In the genomic region with DNA sequence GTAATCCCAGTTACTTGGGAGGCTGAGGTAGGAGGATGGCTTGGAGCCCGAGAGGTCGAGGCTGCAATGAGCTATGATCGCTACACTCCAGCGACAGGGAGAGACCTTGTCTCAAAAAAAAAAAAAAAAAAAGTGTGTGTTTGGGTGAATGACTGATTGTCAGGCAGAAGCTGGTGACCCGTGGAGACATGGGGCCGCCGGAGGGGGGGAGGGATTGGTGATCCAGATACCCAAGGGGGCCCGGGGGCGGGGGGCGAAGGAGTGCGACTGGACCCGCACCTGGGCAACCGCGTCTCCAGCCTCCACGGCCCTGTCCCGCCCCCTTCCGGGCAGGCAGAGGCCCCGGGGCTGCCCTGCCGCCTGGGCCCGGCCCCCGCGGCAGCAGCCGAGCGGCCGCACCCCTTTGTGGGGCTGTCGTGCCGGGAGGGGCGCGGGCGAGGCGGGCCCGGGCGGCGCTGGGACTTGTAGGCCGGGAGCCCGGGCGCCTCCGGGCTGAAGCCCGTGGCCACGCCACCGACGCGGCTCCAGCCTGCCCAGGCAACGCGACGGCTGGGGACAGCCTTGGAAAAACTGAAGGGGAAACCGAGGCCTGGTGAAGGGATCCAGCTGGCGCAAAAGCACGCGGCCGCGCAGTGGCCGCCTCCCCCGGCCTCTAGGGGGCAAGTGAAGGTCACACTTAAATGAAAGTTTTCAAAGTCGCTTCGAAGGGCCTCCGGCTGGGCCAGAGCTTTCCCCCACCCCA, we compare ENCODE assay signal across 9 cellular contexts. TPM values are rescaled to one million over a fixed set of nuclear protein-coding genes. Genes with fewer than 3 reads are reported as not detected.
DNase-seq lines count a peak whose midpoint lies in the region; ATAC-seq and TF ChIP-seq lines count a peak whose summit lies in the region.
"Had no signal": no experiment of that assay in that cellular context is flagged by ENCODE, and none has a peak within 500 bp of the region (broad histone marks: within the 10 kb centered on the region; RNA-seq: fewer than 3 reads in every experiment).

No MANE protein-coding gene starts in this region.

- H3K36me3 Mint-ChIP-seq in T-helper 17 cell (ENCODE audit: low read depth) (peaks cover 4% of the 10 kb centered on the region), MCF 10A (ENCODE audit: insufficient read depth, unreplicated experiment) (no peaks in the 10 kb centered on the region)

- ATAC-seq in T-helper 17 cell (peak; percentile 24), HG03045 (IDR thresholded peaks at IDR 0.05; ENCODE audit: unreplicated experiment) (no peak)

- BruUV-seq in MCF 10A (replicated peaks; lab: Mats Ljungman, UMichigan), result no TSS peak

- DNase-seq in HK-2 (ENCODE audit: unreplicated experiment) (peak; percentile 33), T-helper 17 cell (peak; percentile 47 to 56 (median 51)), MCF 10A (ENCODE audit: unreplicated experiment) (no peak), smooth muscle cell (lab: John Stamatoyannopoulos, UW; ENCODE audit: unreplicated experiment) (peak; percentile 22), T1000 (lab: John Stamatoyannopoulos, UW) (no peak)

- H3K27ac Mint-ChIP-seq in T-helper 17 cell (peak overlapping the region; percentile 94), MCF 10A (ENCODE audit: low read depth, unreplicated experiment) (no peak overlapping the region)

- no peak overlapping the region for H3K27ac ChIP-seq in iPS-20b (ENCODE audit: low read length)
- peak overlapping the region; percentile 11 for H3K27ac ChIP-seq in smooth muscle cell (ENCODE audit: low read depth)

- WGBS in smooth muscle cell (ENCODE audit: low lambda C conversion rate), result 8% methylated on average over 47 of the region's 57 CpGs

- TF ChIP-seq POLR2A in GM10847 (IDR thresholded peaks at IDR 0.05; ENCODE audit: extremely low read depth, insufficient read length), result peak; percentile 30

- H3K4me1 Mint-ChIP-seq in T-helper 17 cell, result peaks cover 21% of the 10 kb centered on the region
- no peaks in the 10 kb centered on the region for H3K4me1 Mint-ChIP-seq in MCF 10A (ENCODE audit: insufficient read depth, unreplicated experiment)

- H3K4me1 ChIP-seq in iPS-20b (ENCODE audit: insufficient read depth, low read length) (peaks cover 7% of the 10 kb centered on the region), smooth muscle cell (ENCODE audit: low read depth) (peaks cover 18% of the 10 kb centered on the region)

- peaks cover 13% of the 10 kb centered on the region for H3K36me3 ChIP-seq in iPS-20b (ENCODE audit: insufficient read depth, low read depth, low read length)
- no peaks in the 10 kb centered on the region for H3K36me3 ChIP-seq in smooth muscle cell (ENCODE audit: low read depth)

- no peaks in the 10 kb centered on the region for H3F3A ChIP-seq in smooth muscle cell (ENCODE audit: low read depth)

- peak overlapping the region; percentile 82; the same call in 1 of the 2 replicates for H3K9ac ChIP-seq in iPS-20b (ENCODE audit: low read depth, low read length)
- H3K9ac ChIP-seq in smooth muscle cell (ENCODE audit: low read depth), result no peak overlapping the region

- H3K27me3 Mint-ChIP-seq in T-helper 17 cell, result no peaks in the 10 kb centered on the region
- no peaks in the 10 kb centered on the region for H3K27me3 Mint-ChIP-seq in MCF 10A (ENCODE audit: insufficient read depth, unreplicated experiment)

- H3K79me2 ChIP-seq in smooth muscle cell (ENCODE audit: low read depth), result no peaks in the 10 kb centered on the region

- H2AFZ ChIP-seq in smooth muscle cell (ENCODE audit: low read depth), result peak overlapping the region; percentile 75

- no peaks in the 10 kb centered on the region for H3K9me3 Mint-ChIP-seq in MCF 10A (ENCODE audit: unreplicated experiment)

- H4K20me1 ChIP-seq in smooth muscle cell (ENCODE audit: low read depth), result peaks cover 8% of the 10 kb centered on the region

- no peaks in the 10 kb centered on the region for H3K9me3 ChIP-seq in T-helper 17 cell (ENCODE audit: control insufficient read depth, low read length, poor library complexity, severe bottlenecking)
- no peaks in the 10 kb centered on the region for H3K9me3 ChIP-seq in iPS-20b (ENCODE audit: insufficient read depth, low read depth, low read length)
- H3K9me3 ChIP-seq in smooth muscle cell (replicated peaks; ENCODE audit: low read depth), result no peaks in the 10 kb centered on the region

- intact Hi-C loops in MCF 10A (cut with micrococcal nuclease), result loop anchor here (10.0 kb wide), 1 partner anchor 826 kb away; no protein-coding TSS in a partner anchor

- peak overlapping the region; percentile 65; the same call in 1 of the 2 replicates for H3K4me3 ChIP-seq in iPS-20b (ENCODE audit: low read length)
- peak overlapping the region; percentile 40 for H3K4me3 ChIP-seq in smooth muscle cell

- peak; percentile 25 for TF ChIP-seq CTCF in MCF 10A (IDR thresholded peaks at IDR 0.05; ENCODE audit: unreplicated experiment)
- TF ChIP-seq CTCF in smooth muscle cell (IDR thresholded peaks at IDR 0.05; ENCODE audit: borderline replicate concordance, insufficient read depth, poor library complexity, severe bottlenecking), result peak; percentile 26

- H3K27me3 ChIP-seq in iPS-20b (ENCODE audit: insufficient read depth, low read length) (peaks cover 14% of the 10 kb centered on the region), smooth muscle cell (ENCODE audit: low read depth) (no peaks in the 10 kb centered on the region)

- H3K4me2 ChIP-seq in smooth muscle cell, result peak overlapping the region; percentile 90

- CTCF ChIA-PET in MCF 10A (lab: Yijun Ruan, JAX), result interaction anchor here (0.6 to 6.2 kb wide), 8 partner anchors 9 to 821 kb away, joined by 3 to 40 read pairs (median 3); no protein-coding TSS in a partner anchor

- POLR2A ChIA-PET in MCF 10A (lab: Yijun Ruan, JAX), result no interaction called here

- H3K4me3 Mint-ChIP-seq in T-helper 17 cell (peak overlapping the region; percentile 87), MCF 10A (ENCODE audit: unreplicated experiment) (no peak overlapping the region)

RNA-seq across cellular contexts. Expression of gene RBM38, which starts 2.1 kb away (rescaled TPM):
- total RNA-seq in T-helper 17 cell (100 to 1,000 TPM; 176 to 257 TPM), MCF 10A (2022) (5.1 and 5.8 TPM in 2 replicates), smooth muscle cell (12.7 and 15.2 TPM in 2 replicates)
- polyA plus RNA-seq in smooth muscle cell, result 12.0 and 15.7 TPM in 2 replicates

RNA-seq across cellular contexts. Expression of gene RAE1, which starts 38.1 kb away (rescaled TPM):
- total RNA-seq in T-helper 17 cell (10 to 100 TPM; 40.5 to 40.6 TPM), MCF 10A (2022) (46.7 and 60.3 TPM in 2 replicates), smooth muscle cell (34.9 and 35.6 TPM in 2 replicates)
- polyA plus RNA-seq in smooth muscle cell, result 53.5 and 61.7 TPM in 2 replicates

RNA-seq across cellular contexts. Expression of gene SPO11, which starts 59.5 kb away (rescaled TPM):
- total RNA-seq in T-helper 17 cell, result not detected
- total RNA-seq in MCF 10A (2022), result not detected in 2 replicates
- not detected in 2 replicates for total RNA-seq in smooth muscle cell
- not detected in 2 replicates for polyA plus RNA-seq in smooth muscle cell
- total RNA-seq: dermis microvascular lymphatic vessel endothelial cell had no signal

Comparison
In these comparisons a context has a peak if more than half of its experiments do, and no peak if none do; other contexts are left out.
1. DNase-seq: peak in HK-2 (single experiment), T-helper 17 cell (3 of 3) and smooth muscle cell (single experiment); none in MCF 10A (single experiment) and T1000 (single experiment).
2. RNA of gene RBM38, which starts 2.1 kb away (total RNA-seq): 176 to 257 TPM in T-helper 17 cell; 12.7 to 15.2 TPM in smooth muscle cell and 5.1 to 5.8 TPM in MCF 10A; every median in the first group is over 10 times any median in the second.